Comparison of ENCODE assay signal across 11 cellular contexts in genomic region chr15:82966671-82967071, GRCh38. TPM values are rescaled to one million over a fixed set of nuclear protein-coding genes. Genes with fewer than 3 reads are reported as not detected.
DNase-seq lines count a peak whose midpoint lies in the region; ATAC-seq lines count a peak whose summit lies in the region.
"Had no signal": no experiment of that assay in that cellular context is flagged by ENCODE, and none has a peak within 500 bp of the region (broad histone marks: within the 10 kb centered on the region; RNA-seq: fewer than 3 reads in every experiment).

No MANE protein-coding gene starts in this region.

- peak; percentile 37 for DNase-seq in activated CD4-positive, alpha-beta T cell treated with anti-CD3 and anti-CD28 coated beads for 48 hours
- DNase-seq in activated CD4-positive, alpha-beta T cell treated with anti-CD3 and anti-CD28 coated beads for 1 hour: no peak
- no peak for DNase-seq in immature natural killer cell
- no peak for DNase-seq in amniotic stem cell (lab: John Stamatoyannopoulos, UW)
- DNase-seq in midbrain (lab: John Stamatoyannopoulos, UW): no peak
- DNase-seq in inferior parietal cortex (ENCODE audit: extremely low spot score): no peak
- DNase-seq: colonic mucosa, heart right ventricle, NCI-H2171 had no signal

- H3K36me3 Mint-ChIP-seq in immature natural killer cell: no peaks in the 10 kb centered on the region

- ATAC-seq in GM21723 (IDR thresholded peaks at IDR 0.05; ENCODE audit: unreplicated experiment) (peak; percentile 93), HG03378 (IDR thresholded peaks at IDR 0.05; ENCODE audit: unreplicated experiment) (peak; percentile 78)
- ATAC-seq: heart right ventricle had no signal

- no peaks in the 10 kb centered on the region for H3K27me3 Mint-ChIP-seq in immature natural killer cell (ENCODE audit: low read depth in 3 of 3)

- H3K4me3 Mint-ChIP-seq in immature natural killer cell: peak overlapping the region in 2 of 5 donors; percentile 21 to 28

- H3K27ac Mint-ChIP-seq in immature natural killer cell: peak overlapping the region in 4 of 6 donors; percentile 6 to 60 (median 34)

- peaks cover 0 to 2% (median 0%) of the 10 kb centered on the region in 6 donors for H3K9me3 Mint-ChIP-seq in immature natural killer cell

- peaks cover 12 to 13% of the 10 kb centered on the region in 2 donors for H3K4me1 Mint-ChIP-seq in immature natural killer cell

RNA-seq across cellular contexts. Expression of gene HOMER2, which starts 14.2 kb away (rescaled TPM):
- polyA plus RNA-seq in immature natural killer cell: 1 to 10 TPM in 2 of 3 donors, not detected in 1; 3.4 to 3.5 TPM

RNA-seq across cellular contexts. Expression of gene RAMAC, which starts 19.3 kb away (rescaled TPM):
- polyA plus RNA-seq in immature natural killer cell: 10 to 100 TPM; 37.8 to 75.7 (median 52.6) TPM

RNA-seq across cellular contexts. Expression of gene C15orf40, which starts 44.8 kb away (rescaled TPM):
- polyA plus RNA-seq in immature natural killer cell: 10 to 100 TPM; 48.1 to 56.5 (median 48.7) TPM
